Comparison of ENCODE assay signal across 7 cellular contexts in the genomic region with DNA sequence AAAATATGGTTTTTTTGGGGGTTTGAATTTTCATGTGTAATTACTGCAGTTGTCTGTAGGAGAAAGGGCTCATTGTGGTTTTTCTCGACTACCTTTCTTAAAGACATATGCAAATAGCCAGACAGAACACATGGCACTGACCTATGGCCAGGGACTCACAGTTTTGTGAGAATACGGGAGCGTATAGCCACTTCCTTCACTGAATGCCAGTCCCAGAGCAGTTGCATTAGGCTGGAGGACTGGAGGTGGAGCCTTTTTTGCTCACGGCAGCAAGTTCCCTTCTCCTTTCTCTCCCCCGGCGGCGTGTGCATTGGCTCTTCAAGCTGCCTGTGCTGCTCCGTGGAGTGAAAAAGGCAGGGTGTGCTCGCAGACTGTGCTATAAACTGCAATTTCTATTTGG.
DNase-seq lines count a peak whose midpoint lies in the region; ATAC-seq, FAIRE-seq and TF ChIP-seq lines count a peak whose summit lies in the region.

No MANE protein-coding gene starts in this region.

- no peak overlapping the region for H3K27ac Mint-ChIP-seq in memory B cell

- no peaks in the 10 kb centered on the region for H3K9me3 ChIP-seq in RWPE2 (ENCODE audit: severe bottlenecking)
- no peaks in the 10 kb centered on the region for H3K9me3 ChIP-seq in endothelial cell of umbilical vein (replicated peaks; ENCODE audit: control insufficient read depth, insufficient read depth, low read length)

- POLR2A ChIA-PET in endothelial cell of umbilical vein (lab: Charles Lee): no interaction called here

- peak; percentile 64 for FAIRE-seq in endothelial cell of umbilical vein (lab: Jason Lieb, UNC)

- TF ChIP-seq POLR2A in endothelial cell of umbilical vein (IDR thresholded peaks at IDR 0.05; ENCODE audit: low read depth, low read length): no peak

- H3K4me3 Mint-ChIP-seq in memory B cell: peak overlapping the region; percentile 36

- H3K27me3 ChIP-seq in RWPE2 (ENCODE audit: insufficient read depth, poor library complexity, severe bottlenecking) (no peaks in the 10 kb centered on the region), endothelial cell of umbilical vein (ENCODE audit: control insufficient read depth in 2 of 2, insufficient read depth in 2 of 2, low read length in 2 of 2) (no peaks in the 10 kb centered on the region)

- H3K4me1 ChIP-seq in RWPE2 (ENCODE audit: insufficient read depth, poor library complexity, severe bottlenecking): no peaks in the 10 kb centered on the region
- no peaks in the 10 kb centered on the region for H3K4me1 ChIP-seq in endothelial cell of umbilical vein (ENCODE audit: control insufficient read depth, extremely low read depth, insufficient read depth, low read length)

- ATAC-seq in GM18511 (IDR thresholded peaks at IDR 0.05; ENCODE audit: unreplicated experiment): peak; percentile 84
- ATAC-seq in HG02840 (IDR thresholded peaks at IDR 0.05; ENCODE audit: low FRiP score, unreplicated experiment): peak; percentile 58
- peak; percentile 57; the same call in 2 of the 3 replicates for ATAC-seq in RWPE2 (ENCODE audit: low read depth)
- ATAC-seq in memory B cell (ENCODE audit: low read depth): peak; percentile 78

- no peak overlapping the region for H3K4me3 ChIP-seq in RWPE2 (ENCODE audit: severe bottlenecking)
- H3K4me3 ChIP-seq in endothelial cell of umbilical vein (replicated peaks in 1 of 3; ENCODE audit: insufficient read depth in 1 of 3, low read depth in 1 of 3, low read length in 3 of 3): peak overlapping the region in 2 of 3 experiments; percentile 1 to 21

- BruUV-seq in endothelial cell of umbilical vein (replicated peaks; lab: Mats Ljungman, UMichigan): no TSS peak

- no peak for DNase-seq in RWPE2 (ENCODE audit: low spot score)
- peak; percentile 57 for DNase-seq in endothelial cell of umbilical vein (ENCODE audit: low read depth, low spot score)
- peak; percentile 3 to 11 for DNase-seq in memory B cell (ENCODE audit: low spot score in 2 of 2)
- DNase-seq in substantia nigra (lab: John Stamatoyannopoulos, UW): peak in 40 of 49 donors; percentile 3 to 62 (median 30)
- DNase-seq in mesenteric fat pad (ENCODE audit: low spot score): no peak

- peaks cover 7% of the 10 kb centered on the region for H3K27me3 Mint-ChIP-seq in memory B cell

- peaks cover 7% of the 10 kb centered on the region for H3K36me3 Mint-ChIP-seq in memory B cell

- H3K27ac ChIP-seq in RWPE2 (ENCODE audit: poor library complexity, severe bottlenecking): no peak overlapping the region
- H3K27ac ChIP-seq in endothelial cell of umbilical vein (ENCODE audit: insufficient read depth, low read depth, low read length): no peak overlapping the region
- H3K27ac ChIP-seq in substantia nigra (ENCODE audit: low read depth, low read length, poor library complexity, severe bottlenecking): no peak overlapping the region

- no peaks in the 10 kb centered on the region for H3K79me2 ChIP-seq in endothelial cell of umbilical vein (ENCODE audit: control insufficient read depth, insufficient read depth, low read length)

- intact Hi-C loops in endothelial cell of umbilical vein (cut with micrococcal nuclease): no loop called here

- TF ChIP-seq CTCF in RWPE2 (IDR thresholded peaks at IDR 0.05; ENCODE audit: poor library complexity, severe bottlenecking) (no peak), endothelial cell of umbilical vein (IDR thresholded peaks at IDR 0.05; ENCODE audit: extremely low read depth in 1 of 2, insufficient read depth in 1 of 2, low read depth in 1 of 2, low read length in 2 of 2) (no peak)

- peak overlapping the region; percentile 54 for H3K4me2 ChIP-seq in endothelial cell of umbilical vein (ENCODE audit: insufficient read depth, low read length)

- no peaks in the 10 kb centered on the region for H4K20me1 ChIP-seq in endothelial cell of umbilical vein (replicated peaks; ENCODE audit: control insufficient read depth, extremely low read depth, insufficient read depth, low read length)

- H2AFZ ChIP-seq in endothelial cell of umbilical vein (ENCODE audit: low read depth, low read length): peak overlapping the region; percentile 18

- dilution Hi-C loops in endothelial cell of umbilical vein (cut with MboI; ENCODE audit: extremely low pct_ligation_motif_present, low sequenced_read_pairs): no loop called here

- H3K9me3 Mint-ChIP-seq in memory B cell: no peaks in the 10 kb centered on the region

- H3K36me3 ChIP-seq in RWPE2 (ENCODE audit: low read depth): no peaks in the 10 kb centered on the region
- H3K36me3 ChIP-seq in endothelial cell of umbilical vein (ENCODE audit: control insufficient read depth in 2 of 2, extremely low read depth in 1 of 2, insufficient read depth in 2 of 2, low read length in 2 of 2): no peaks in the 10 kb centered on the region

- H3K9ac ChIP-seq in endothelial cell of umbilical vein (replicated peaks; ENCODE audit: extremely low read depth, insufficient read depth, low read length): no peak overlapping the region

- CTCF ChIA-PET in endothelial cell of umbilical vein (lab: Charles Lee): no interaction called here

- H3K4me1 Mint-ChIP-seq in memory B cell: peaks cover 14% of the 10 kb centered on the region

- no peaks in the 10 kb centered on the region for H3K9me1 ChIP-seq in endothelial cell of umbilical vein (replicated peaks; ENCODE audit: control insufficient read depth, extremely low read depth, insufficient read depth, low read length)

TF ChIP-seq in endothelial cell of umbilical vein, 7 proteins besides CTCF, POLR2A, EP300 and RAD21:
- no peak for TF ChIP-seq MYC (IDR thresholded peaks at IDR 0.05; ENCODE audit: low read depth, low read length)
- TF ChIP-seq, protein P1, sequence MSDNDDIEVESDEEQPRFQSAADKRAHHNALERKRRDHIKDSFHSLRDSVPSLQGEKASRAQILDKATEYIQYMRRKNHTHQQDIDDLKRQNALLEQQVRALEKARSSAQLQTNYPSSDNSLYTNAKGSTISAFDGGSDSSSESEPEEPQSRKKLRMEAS (IDR thresholded peaks at IDR 0.05; ENCODE audit: insufficient read depth, insufficient read length): no peak
- no peak for TF ChIP-seq EZH2 (IDR thresholded peaks at IDR 0.05; ENCODE audit: borderline replicate concordance, low read depth, low read length, severe bottlenecking)
- no peak for TF ChIP-seq JUN (IDR thresholded peaks at IDR 0.05; ENCODE audit: borderline replicate concordance, insufficient read depth, insufficient read length, low read depth)
- no peak for TF ChIP-seq GATA2 (IDR thresholded peaks at IDR 0.05; ENCODE audit: insufficient read depth, insufficient read length, low read depth, low read length)
- TF ChIP-seq FOS (IDR thresholded peaks at IDR 0.05; ENCODE audit: borderline replicate concordance, insufficient read depth, low read length): no peak
- TF ChIP-seq POLR2AphosphoS5 (IDR thresholded peaks at IDR 0.05; ENCODE audit: insufficient read depth, low read depth, low read length): no peak
TF ChIP-seq in endothelial cell of umbilical vein: peak in this region for 0.

Comparison
In these comparisons a context has a peak if more than half of its experiments do, and no peak if none do; other contexts are left out.
1. DNase-seq: peak in endothelial cell of umbilical vein (single experiment), memory B cell (2 of 2) and substantia nigra (40 of 49); none in RWPE2 (single experiment) and mesenteric fat pad (single experiment).
2. Peak in every context shown above with its lines, with median percentiles within 50 percentile points of each other: ATAC-seq.